26 cellular contexts compared by ENCODE assay signal in the genomic region with DNA sequence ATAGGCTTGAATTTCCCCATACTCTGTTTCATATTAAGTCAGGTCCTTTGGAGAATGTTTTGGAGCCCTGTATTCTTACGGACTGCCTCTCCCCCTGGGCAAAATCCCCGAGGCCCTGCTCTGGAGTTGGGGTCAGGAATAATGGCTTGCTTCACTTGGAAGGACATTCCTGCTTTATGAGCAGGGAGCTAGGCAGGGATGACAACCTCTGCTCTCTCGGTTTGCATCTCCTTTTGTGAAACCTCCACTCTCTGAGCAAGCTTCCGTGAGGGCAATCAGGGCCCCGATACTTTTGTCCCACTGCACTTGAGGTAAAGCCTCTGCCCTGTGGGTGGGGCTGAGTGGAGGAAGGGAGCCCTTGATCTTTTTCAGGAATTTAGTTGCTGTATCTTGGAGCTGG.
"Had no signal": no experiment of that assay in that cellular context is flagged by ENCODE, and none has a peak within 500 bp of the region (broad histone marks: within the 10 kb centered on the region; RNA-seq: fewer than 3 reads in every experiment).

No MANE protein-coding gene starts in this region.

- H3K4me1 Mint-ChIP-seq: activated naive CD8-positive, alpha-beta T cell treated with anti-CD3 and anti-CD28 coated beads, Interleukin-2, amount 50 U/mL, for 24 hours; WTC11 had no signal

- H3K9me3 ChIP-seq: adrenal gland, body of pancreas had no signal

- H3K4me3 Mint-ChIP-seq: activated CD4-positive, alpha-beta memory T cell treated with anti-CD3 and anti-CD28 coated beads, Interleukin-2, amount 10 ng/mL, durations not matched to agents 7 days and 5 days; activated CD4-positive, alpha-beta T cell treated with anti-CD3 and anti-CD28 coated beads, Interleukin-2, amount 10 ng/mL, durations not matched to agents 7 days and 5 days; activated CD8-positive, alpha-beta memory T cell treated with anti-CD3 and anti-CD28 coated beads, Interleukin-2, amount 10 ng/mL, durations not matched to agents 7 days and 5 days; activated naive CD4-positive, alpha-beta T cell treated with anti-CD3 and anti-CD28 coated beads for 36 hours; activated naive CD4-positive, alpha-beta T cell treated with anti-CD3 and anti-CD28 coated beads, Interleukin-2, amount 50 U/mL, for 24 hours; activated naive CD8-positive, alpha-beta T cell treated with anti-CD3 and anti-CD28 coated beads for 36 hours; activated naive CD8-positive, alpha-beta T cell treated with anti-CD3 and anti-CD28 coated beads, Interleukin-2, amount 50 U/mL, for 24 hours; activated T-helper 1 cell treated with anti-CD3 and anti-CD28 coated beads, Interleukin-12 subunit alpha, Interleukin-12 subunit beta, Interleukin-2, Interleukin-4 antibody, amounts not matched to agents 30 ng/mL and 10 ng/mL and 1 ng/mL, durations not matched to agents 14 hours and 24 hours and 36 hours; WTC11 had no signal

- H3K4me1 ChIP-seq: adrenal gland, body of pancreas, heart left ventricle had no signal

- H3K27me3 Mint-ChIP-seq: activated CD4-positive, alpha-beta memory T cell treated with anti-CD3 and anti-CD28 coated beads, Interleukin-2, amount 10 ng/mL, durations not matched to agents 7 days and 5 days; activated CD4-positive, alpha-beta T cell treated with anti-CD3 and anti-CD28 coated beads, Interleukin-2, amount 10 ng/mL, durations not matched to agents 7 days and 5 days; activated CD8-positive, alpha-beta memory T cell treated with anti-CD3 and anti-CD28 coated beads, Interleukin-2, amount 10 ng/mL, durations not matched to agents 7 days and 5 days; activated naive CD4-positive, alpha-beta T cell treated with anti-CD3 and anti-CD28 coated beads, Interleukin-2, amount 50 U/mL, for 24 hours; activated naive CD8-positive, alpha-beta T cell treated with anti-CD3 and anti-CD28 coated beads for 36 hours; activated naive CD8-positive, alpha-beta T cell treated with anti-CD3 and anti-CD28 coated beads, Interleukin-2, amount 50 U/mL, for 24 hours had no signal

- H3K4me3 ChIP-seq: adrenal gland, body of pancreas, heart left ventricle had no signal

- H3K27me3 ChIP-seq: adrenal gland, body of pancreas, heart left ventricle had no signal

- ATAC-seq: activated CD8-positive, alpha-beta memory T cell treated with anti-CD3 and anti-CD28 coated beads, Interleukin-2, amount 10 ng/mL, durations not matched to agents 7 days and 5 days; activated naive CD8-positive, alpha-beta T cell treated with anti-CD3 and anti-CD28 coated beads, Interleukin-2, amount 50 U/mL, for 24 hours; body of pancreas; heart left ventricle; WTC11 had no signal

- DNase-seq: activated CD4-positive, alpha-beta memory T cell treated with anti-CD3 and anti-CD28 coated beads, Interleukin-2, amount 10 ng/mL, durations not matched to agents 7 days and 5 days; activated CD4-positive, alpha-beta T cell treated with anti-CD3 and anti-CD28 coated beads for 1 hour; activated CD4-positive, alpha-beta T cell treated with anti-CD3 and anti-CD28 coated beads for 4 hours; activated CD4-positive, alpha-beta T cell treated with anti-CD3 and anti-CD28 coated beads, Interleukin-2, amount 10 ng/mL, durations not matched to agents 7 days and 5 days; activated CD4-positive, alpha-beta T cell treated with anti-CD3 and anti-CD28 coated beads, Interleukin-2, amount 50 U/mL, for 4 hours; activated CD8-positive, alpha-beta memory T cell treated with anti-CD3 and anti-CD28 coated beads, Interleukin-2, amount 10 ng/mL, durations not matched to agents 7 days and 5 days; activated CD8-positive, alpha-beta memory T cell treated with anti-CD3 and anti-CD28 coated beads, Interleukin-2, amount 50 U/mL, for 4 hours; activated effector memory CD4-positive, alpha-beta T cell treated with anti-CD3 and anti-CD28 coated beads, Interleukin-2, amount 50 U/mL, for 16 hours; activated naive CD4-positive, alpha-beta T cell treated with anti-CD3 and anti-CD28 coated beads for 36 hours; activated naive CD8-positive, alpha-beta T cell treated with anti-CD3 and anti-CD28 coated beads for 36 hours; activated naive CD8-positive, alpha-beta T cell treated with anti-CD3 and anti-CD28 coated beads, Interleukin-2, amount 50 U/mL, for 24 hours; activated T-cell treated with anti-CD3 and anti-CD28 coated beads, Interleukin-2, amount 50 U/mL, for 1 hour; aorta; body of pancreas; cortex of kidney; dermis blood vessel endothelial cell; effector CD8-positive, alpha-beta T cell; foreskin fibroblast; heart left ventricle; T-helper 2 cell had no signal

- H3K9me3 Mint-ChIP-seq: activated CD4-positive, alpha-beta memory T cell treated with anti-CD3 and anti-CD28 coated beads, Interleukin-2, amount 10 ng/mL, durations not matched to agents 7 days and 5 days; activated CD4-positive, alpha-beta T cell treated with anti-CD3 and anti-CD28 coated beads, Interleukin-2, amount 10 ng/mL, durations not matched to agents 7 days and 5 days; activated naive CD4-positive, alpha-beta T cell treated with anti-CD3 and anti-CD28 coated beads for 36 hours; activated naive CD4-positive, alpha-beta T cell treated with anti-CD3 and anti-CD28 coated beads, Interleukin-2, amount 50 U/mL, for 24 hours; activated naive CD8-positive, alpha-beta T cell treated with anti-CD3 and anti-CD28 coated beads for 36 hours; activated naive CD8-positive, alpha-beta T cell treated with anti-CD3 and anti-CD28 coated beads, Interleukin-2, amount 50 U/mL, for 24 hours; activated T-helper 2 cell treated with anti-CD3 and anti-CD28 coated beads, Interferon-gamma antibody, Interleukin-2, Interleukin-4, amounts not matched to agents 10 μg/mL and 5 μg/mL and 100 μg/mL, durations not matched to agents 14 hours and 24 hours and 36 hours had no signal

- H3K27ac Mint-ChIP-seq: activated CD4-positive, alpha-beta memory T cell treated with anti-CD3 and anti-CD28 coated beads, Interleukin-2, amount 10 ng/mL, durations not matched to agents 7 days and 5 days; activated CD8-positive, alpha-beta memory T cell treated with anti-CD3 and anti-CD28 coated beads, Interleukin-2, amount 10 ng/mL, durations not matched to agents 7 days and 5 days; activated naive CD4-positive, alpha-beta T cell treated with anti-CD3 and anti-CD28 coated beads for 36 hours; activated naive CD4-positive, alpha-beta T cell treated with anti-CD3 and anti-CD28 coated beads, Interleukin-2, amount 50 U/mL, for 24 hours; activated naive CD8-positive, alpha-beta T cell treated with anti-CD3 and anti-CD28 coated beads for 36 hours; activated naive CD8-positive, alpha-beta T cell treated with anti-CD3 and anti-CD28 coated beads, Interleukin-2, amount 50 U/mL, for 24 hours; activated T-helper 1 cell treated with anti-CD3 and anti-CD28 coated beads, Interleukin-12 subunit alpha, Interleukin-12 subunit beta, Interleukin-2, Interleukin-4 antibody, amounts not matched to agents 30 ng/mL and 10 ng/mL and 1 ng/mL, durations not matched to agents 14 hours and 24 hours and 36 hours; activated T-helper 2 cell treated with anti-CD3 and anti-CD28 coated beads, Interferon-gamma antibody, Interleukin-2, Interleukin-4, amounts not matched to agents 10 μg/mL and 5 μg/mL and 100 μg/mL, durations not matched to agents 14 hours and 24 hours and 36 hours; WTC11 had no signal

- H3K27ac ChIP-seq: adrenal gland, body of pancreas, epithelial cell of prostate, heart left ventricle had no signal
